13 cellular contexts compared by ENCODE assay signal in the genomic region with DNA sequence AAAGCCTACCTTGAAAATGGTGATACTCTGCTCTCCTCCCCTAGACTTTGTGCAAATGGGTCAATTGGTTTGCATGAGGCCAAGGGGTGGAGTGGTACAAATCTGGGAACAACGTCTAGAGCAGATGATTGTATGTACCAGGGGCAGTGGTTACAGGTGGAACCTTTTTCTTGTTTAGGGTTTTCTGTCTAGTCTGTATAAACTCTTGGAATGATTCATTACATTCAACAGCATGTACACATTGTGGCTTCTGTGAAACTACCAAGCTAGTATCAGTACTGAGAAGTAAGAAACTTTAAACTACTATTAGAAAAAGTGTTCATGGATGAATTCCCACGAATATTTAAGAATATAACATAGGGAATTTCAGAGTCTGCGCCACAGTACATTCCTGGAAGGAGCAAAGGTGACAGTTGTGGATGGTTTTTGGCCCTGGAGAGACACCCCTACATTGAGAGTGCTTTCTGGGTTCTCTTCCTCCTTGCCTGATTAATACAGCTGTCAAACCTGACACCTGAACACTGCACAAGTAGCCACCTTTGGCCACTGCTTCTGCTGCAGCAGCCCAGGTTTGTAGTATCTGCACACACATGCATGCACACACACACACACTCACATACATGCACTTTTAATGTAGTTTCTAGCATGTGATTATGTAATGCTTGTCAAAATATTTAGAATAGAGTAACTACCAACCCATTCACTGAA. TPM values are rescaled to one million over a fixed set of nuclear protein-coding genes. Genes with fewer than 3 reads are reported as not detected.
A peak's percentile ranks its signal among the peaks of the same experiment; 100 is the strongest.
DNase-seq lines count a peak whose midpoint lies in the region; ATAC-seq and TF ChIP-seq lines count a peak whose summit lies in the region.
"Had no signal": no experiment of that assay in that cellular context is flagged by ENCODE, and none has a peak within 500 bp of the region (broad histone marks: within the 10 kb centered on the region; RNA-seq: fewer than 3 reads in every experiment).

No MANE protein-coding gene starts in this region.

- H3K27ac Mint-ChIP-seq in nephron progenitor cell: no peak overlapping the region

- H3K4me1 Mint-ChIP-seq in nephron progenitor cell: peaks cover 6% of the 10 kb centered on the region

- no peak for TF ChIP-seq CTCF in nephron progenitor cell (IDR thresholded peaks at IDR 0.05)
- no peak for TF ChIP-seq CTCF in thyroid gland (IDR thresholded peaks at IDR 0.05)

- ATAC-seq in GM18511 (IDR thresholded peaks at IDR 0.05; ENCODE audit: unreplicated experiment): peak; percentile 99
- ATAC-seq in GM19467 (IDR thresholded peaks at IDR 0.05; ENCODE audit: unreplicated experiment): peak; percentile 96
- peak; percentile 99 for ATAC-seq in HG02885 (IDR thresholded peaks at IDR 0.05; ENCODE audit: poor library complexity, unreplicated experiment)
- peak; percentile 98 for ATAC-seq in HG03558 (IDR thresholded peaks at IDR 0.05; ENCODE audit: extremely low read depth, unreplicated experiment)

- no peaks in the 10 kb centered on the region for H3K9me3 ChIP-seq in thyroid gland

- TF ChIP-seq POLR2A in thyroid gland (IDR thresholded peaks at IDR 0.05): no peak

- H3K27ac ChIP-seq in thyroid gland: no peak overlapping the region
- H3K27ac ChIP-seq: cardiac muscle cell had no signal

- no peaks in the 10 kb centered on the region for H3K36me3 ChIP-seq in thyroid gland
- H3K36me3 ChIP-seq: cardiac muscle cell had no signal

- H3K4me3 ChIP-seq in thyroid gland (replicated peaks in 1 of 3): no peak overlapping the region
- H3K4me3 ChIP-seq: cardiac muscle cell had no signal

- intact Hi-C loops in thyroid gland (cut with DNase I): no loop called here

- DNase-seq in nephron progenitor cell (no peak), medulla oblongata (ENCODE audit: extremely low spot score) (no peak), thyroid gland (no peak), DMS153 (lab: John Stamatoyannopoulos, UW) (no peak)
- DNase-seq: activated effector memory CD4-positive, alpha-beta T cell treated with Interleukin-2 at 50 U/mL for 16 hours; C1 segment of cervical spinal cord; NCI-H1930 had no signal

- H3K36me3 Mint-ChIP-seq in nephron progenitor cell (ENCODE audit: low read depth): peaks cover 7% of the 10 kb centered on the region

- H3K27me3 ChIP-seq in thyroid gland: no peaks in the 10 kb centered on the region
- H3K27me3 ChIP-seq: cardiac muscle cell had no signal

- H3K9me3 Mint-ChIP-seq in nephron progenitor cell: peaks cover 8% of the 10 kb centered on the region

- no peaks in the 10 kb centered on the region for H3K27me3 Mint-ChIP-seq in nephron progenitor cell (ENCODE audit: low read depth, poor library complexity)

- no peak overlapping the region for H3K4me3 Mint-ChIP-seq in nephron progenitor cell

- 77 to 87% methylated on average over 3 of the region's 3 CpGs for WGBS in thyroid gland, 2 donors

- no peaks in the 10 kb centered on the region for H3K4me1 ChIP-seq in thyroid gland

RNA-seq across cellular contexts. Expression of gene CFAP221, which starts 30.0 kb away (rescaled TPM):
- total RNA-seq in thyroid gland: 10 to 100 TPM in 2 of 4 donors, 1 to 10 TPM in 2; 1.6 to 13.1 (median 9.7) TPM
- total RNA-seq: myocyte had no signal

RNA-seq across cellular contexts. Expression of gene SCTR, which starts 50.0 kb away (rescaled TPM):
- not detected for total RNA-seq in thyroid gland
- total RNA-seq: myocyte had no signal
